In the genomic region with DNA sequence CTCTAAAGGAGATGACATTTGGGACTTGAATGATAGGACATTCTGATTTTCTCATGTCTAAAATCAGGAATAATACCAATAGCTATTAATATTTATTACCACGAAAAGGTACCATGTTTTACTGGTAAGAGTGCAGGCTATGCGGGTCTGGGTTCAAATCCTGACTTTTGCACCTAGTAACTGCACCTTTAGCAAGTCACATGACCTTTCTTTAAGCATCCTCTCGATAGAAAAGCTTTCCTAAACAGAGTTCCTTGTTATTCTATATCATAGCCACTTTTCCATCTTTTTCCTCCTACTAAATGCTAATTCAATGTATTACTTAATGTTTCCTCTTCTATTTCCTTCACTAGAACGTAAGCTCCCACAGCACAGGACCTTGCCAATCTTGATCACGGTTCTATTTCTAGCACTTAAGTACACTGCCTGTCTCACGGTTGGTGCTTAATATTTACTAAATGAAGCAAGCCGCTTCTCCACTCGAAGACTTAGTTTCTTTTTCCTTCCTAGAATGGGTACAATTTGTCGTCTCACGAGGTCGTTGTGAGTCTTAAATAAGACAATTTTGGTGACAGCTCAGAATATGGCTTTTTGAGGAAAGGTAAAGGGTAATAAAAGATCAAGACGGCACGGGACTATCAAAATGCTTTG, we compare ENCODE assay signal across 8 cellular contexts. TPM values are rescaled to one million over a fixed set of nuclear protein-coding genes. Genes with fewer than 3 reads are reported as not detected.
DNase-seq lines count a peak whose midpoint lies in the region; ATAC-seq and TF ChIP-seq lines count a peak whose summit lies in the region.

No MANE protein-coding gene starts in this region.

- H3K27ac ChIP-seq in BLaER1 (peak overlapping the region; percentile 90), KMS-11 (peak overlapping the region; percentile 88), mammary epithelial cell (ENCODE audit: insufficient read depth, low read depth, low read length) (peak overlapping the region; percentile 95), aorta (ENCODE audit: low read depth in 1 of 2, low read length in 2 of 2) (peak overlapping the region; percentile 80 to 92)

- intact Hi-C loops in mammary epithelial cell (cut with micrococcal nuclease), result loop anchor here (1.0 to 2.0 kb wide), 2 partner anchors 15 to 189 kb away; no protein-coding TSS in a partner anchor
- intact Hi-C loops in aorta (cut with DNase I), result loop anchor here in 1 of 2 donors (5.0 kb wide), 1 partner anchor 107 kb away; the partner anchor contains the start of genes MORN5 and NDUFA8

- H4K20me1 ChIP-seq in BLaER1 (peaks cover 43% of the 10 kb centered on the region), KMS-11 (ENCODE audit: insufficient read depth) (no peaks in the 10 kb centered on the region), mammary epithelial cell (ENCODE audit: insufficient read depth, low read length) (no peaks in the 10 kb centered on the region)

- ATAC-seq in memory B cell (ENCODE audit: low read depth) (no peak), aorta (ENCODE audit: low FRiP score) (no peak), HG03097 (IDR thresholded peaks at IDR 0.05; ENCODE audit: low FRiP score, unreplicated experiment) (no peak), GM21528 (IDR thresholded peaks at IDR 0.05; ENCODE audit: low FRiP score, unreplicated experiment) (no peak)

- H3K27me3 Mint-ChIP-seq in memory B cell, result no peaks in the 10 kb centered on the region

- peak overlapping the region; percentile 96 for H3K4me2 ChIP-seq in BLaER1
- peak overlapping the region; percentile 90 for H3K4me2 ChIP-seq in KMS-11
- H3K4me2 ChIP-seq in mammary epithelial cell (ENCODE audit: insufficient read depth, low read depth, low read length), result peak overlapping the region; percentile 82

- H3K4me1 Mint-ChIP-seq in memory B cell, result peaks cover 28% of the 10 kb centered on the region

- H3K4me1 ChIP-seq in BLaER1 (peaks cover 56% of the 10 kb centered on the region), KMS-11 (ENCODE audit: low read depth, poor library complexity, severe bottlenecking) (peaks cover 31% of the 10 kb centered on the region), mammary epithelial cell (ENCODE audit: insufficient read depth, low read length) (peaks cover 28% of the 10 kb centered on the region), aorta (ENCODE audit: control insufficient read depth in 1 of 2, insufficient read depth in 2 of 2, low read length in 2 of 2) (peaks cover 5 to 6% of the 10 kb centered on the region in 2 donors)

- H3K36me3 ChIP-seq in BLaER1, result peaks cover 31% of the 10 kb centered on the region
- H3K36me3 ChIP-seq in KMS-11 (ENCODE audit: insufficient read depth), result peaks cover 4% of the 10 kb centered on the region; the same call in 1 of the 2 replicates
- peaks cover 6% of the 10 kb centered on the region for H3K36me3 ChIP-seq in mammary epithelial cell (ENCODE audit: insufficient read depth, low read length)
- peaks cover 0 to 3% of the 10 kb centered on the region in 2 donors for H3K36me3 ChIP-seq in aorta (ENCODE audit: control insufficient read depth in 1 of 2, insufficient read depth in 2 of 2, low read length in 1 of 2)

- CTCF ChIA-PET in mammary epithelial cell (lab: Charles Lee; ENCODE audit: low non-redundant PET), result no interaction called here

- H3K9me3 Mint-ChIP-seq in memory B cell, result no peaks in the 10 kb centered on the region

- H3K36me3 Mint-ChIP-seq in memory B cell, result peaks cover 8% of the 10 kb centered on the region

- BruUV-seq in mammary epithelial cell (replicated peaks; lab: Mats Ljungman, UMichigan), result TSS peak; percentile 55

- TF ChIP-seq CTCF in KMS-11 (conservative IDR thresholded peaks at IDR 0.05; ENCODE audit: low read depth, low read length) (no peak), mammary epithelial cell (conservative IDR thresholded peaks at IDR 0.05 in 1 of 2, IDR thresholded peaks at IDR 0.05 in 1 of 2; ENCODE audit: extremely low read depth in 1 of 2, insufficient read depth in 1 of 2, low read depth in 1 of 2, low read length in 2 of 2) (no peak)

- H2AFZ ChIP-seq in KMS-11 (ENCODE audit: low read depth) (peak overlapping the region; percentile 80), mammary epithelial cell (ENCODE audit: low read depth, low read length) (peak overlapping the region; percentile 87)

- dilution Hi-C loops in mammary epithelial cell (cut with HindIII; ENCODE audit: low sequenced_read_pairs), result no loop called here

- H3K9ac ChIP-seq in BLaER1, result peak overlapping the region; percentile 91
- H3K9ac ChIP-seq in KMS-11, result peak overlapping the region; percentile 98
- H3K9ac ChIP-seq in mammary epithelial cell (ENCODE audit: insufficient read depth, low read length), result peak overlapping the region; percentile 94

- WGBS in mammary epithelial cell (ENCODE audit: low coverage, missing lambda C conversion rate), result 9% methylated on average over 13 of the region's 13 CpGs
- 12% methylated on average over 13 of the region's 13 CpGs for WGBS in aorta, 2 donors

- peak overlapping the region; percentile 98 for H3K27ac Mint-ChIP-seq in memory B cell

- in situ Hi-C loops in mammary epithelial cell (cut with MboI; ENCODE audit: low sequenced_read_pairs in 2 of 2), result no loop called here

- H3K4me3 Mint-ChIP-seq in memory B cell, result peak overlapping the region; percentile 99

- H3K4me3 ChIP-seq in BLaER1 (peak overlapping the region; percentile 87), KMS-11 (IDR thresholded peaks at IDR 0.05; ENCODE audit: insufficient read depth, low read depth, low read length) (no peak overlapping the region), mammary epithelial cell (replicated peaks in 1 of 3; ENCODE audit: insufficient read depth in 1 of 3, low read depth in 2 of 3, low read length in 3 of 3) (peak overlapping the region; percentile 72 to 80 (median 77)), aorta (ENCODE audit: low read length in 2 of 2) (peak overlapping the region; percentile 60 to 90)

- no peaks in the 10 kb centered on the region for H3K9me3 ChIP-seq in BLaER1
- no peaks in the 10 kb centered on the region for H3K9me3 ChIP-seq in mammary epithelial cell (replicated peaks; ENCODE audit: insufficient read depth, low read length)
- H3K9me3 ChIP-seq in aorta (ENCODE audit: control insufficient read depth, low read length), result no peaks in the 10 kb centered on the region

- H3K79me2 ChIP-seq in KMS-11 (ENCODE audit: insufficient read depth, low read depth) (peaks cover 40% of the 10 kb centered on the region), mammary epithelial cell (ENCODE audit: insufficient read depth, low read length) (peaks cover 98% of the 10 kb centered on the region)

- DNase-seq in mammary epithelial cell (peak; percentile 6), memory B cell (ENCODE audit: low spot score in 2 of 2) (no peak), aorta (no peak), OCI-M2 (lab: John Stamatoyannopoulos, UW; ENCODE audit: unreplicated experiment) (no peak)

- no peaks in the 10 kb centered on the region for H3K27me3 ChIP-seq in BLaER1
- H3K27me3 ChIP-seq in KMS-11 (ENCODE audit: insufficient read depth, low read depth), result no peaks in the 10 kb centered on the region
- no peaks in the 10 kb centered on the region for H3K27me3 ChIP-seq in mammary epithelial cell (ENCODE audit: insufficient read depth, low read length)
- H3K27me3 ChIP-seq in aorta (ENCODE audit: control insufficient read depth in 1 of 2, insufficient read depth in 2 of 2, low read length in 1 of 2), result no peaks in the 10 kb centered on the region

RNA-seq across cellular contexts. Expression of gene RBM18, which starts 0.8 kb away (rescaled TPM):
- total RNA-seq in mammary epithelial cell (10 to 100 TPM; 14.3 to 39.7 TPM), aorta (10 to 100 TPM; 15.0 to 16.6 TPM)
- polyA plus RNA-seq in mammary epithelial cell (22.6 TPM), aorta (1 to 10 TPM; 7.6 to 8.3 TPM)
- polyA minus RNA-seq in mammary epithelial cell, result 22.0 TPM

RNA-seq across cellular contexts. Expression of gene MRRF, which starts 0.9 kb away (rescaled TPM):
- total RNA-seq in mammary epithelial cell, result 10 to 100 TPM; 43.0 to 52.0 TPM
- 65.8 TPM for polyA plus RNA-seq in mammary epithelial cell
- 33.9 TPM for polyA minus RNA-seq in mammary epithelial cell
- total RNA-seq in aorta, result 10 to 100 TPM; 20.5 to 28.7 TPM
- polyA plus RNA-seq in aorta, result 10 to 100 TPM; 18.7 to 20.4 TPM

RNA-seq across cellular contexts. Expression of gene LHX6, which starts 35.1 kb away (rescaled TPM):
- total RNA-seq in mammary epithelial cell (10 to 100 TPM in 1 of 2 donors, 1 to 10 TPM in 1; 4.5 to 22.3 TPM), aorta (10 to 100 TPM; 12.2 to 13.8 TPM)
- polyA plus RNA-seq in mammary epithelial cell (3.0 TPM), aorta (not detected)
- polyA minus RNA-seq in mammary epithelial cell, result 0.83 TPM
